ENCODE assay signal across 2 cellular contexts in the genomic region with DNA sequence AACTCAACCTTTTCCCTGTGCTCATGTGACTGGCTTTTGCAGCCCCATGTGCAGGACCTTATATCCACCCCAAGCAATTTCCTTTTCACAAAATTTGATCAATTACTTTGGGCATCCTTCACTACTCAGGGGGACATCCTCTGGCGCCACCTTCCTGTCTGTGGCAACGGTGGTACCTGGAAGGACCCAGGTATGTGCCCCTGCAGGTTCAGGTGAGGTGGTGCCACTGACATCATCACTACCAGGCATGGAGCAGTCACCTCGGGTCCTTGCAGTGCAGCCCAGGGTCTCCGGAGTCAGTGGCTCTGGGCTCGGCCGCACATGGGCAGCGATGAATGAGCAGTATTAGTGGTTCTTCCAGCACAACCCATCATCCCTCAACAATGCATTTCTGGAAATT.
A peak's percentile ranks its signal among the peaks of the same experiment; 100 is the strongest.
TF ChIP-seq lines count a peak whose summit lies in the region.

No MANE protein-coding gene starts in this region.

TF ChIP-seq in HCT116, 20 proteins besides CTCF, POLR2A, EP300 and RAD21:
- TF ChIP-seq SIN3A (IDR thresholded peaks at IDR 0.05; ENCODE audit: low read depth) (no peak), CEBPB (IDR thresholded peaks at IDR 0.05; ENCODE audit: low read depth) (no peak), POLR2AphosphoS5 (IDR thresholded peaks at IDR 0.05; ENCODE audit: low read depth, low read length) (no peak), SRF (IDR thresholded peaks at IDR 0.05; ENCODE audit: low read depth) (no peak), FOSL1 (IDR thresholded peaks at IDR 0.05; ENCODE audit: low read depth) (no peak), CBX3 (IDR thresholded peaks at IDR 0.05; ENCODE audit: low read depth) (no peak)
- TF ChIP-seq, protein P1, sequence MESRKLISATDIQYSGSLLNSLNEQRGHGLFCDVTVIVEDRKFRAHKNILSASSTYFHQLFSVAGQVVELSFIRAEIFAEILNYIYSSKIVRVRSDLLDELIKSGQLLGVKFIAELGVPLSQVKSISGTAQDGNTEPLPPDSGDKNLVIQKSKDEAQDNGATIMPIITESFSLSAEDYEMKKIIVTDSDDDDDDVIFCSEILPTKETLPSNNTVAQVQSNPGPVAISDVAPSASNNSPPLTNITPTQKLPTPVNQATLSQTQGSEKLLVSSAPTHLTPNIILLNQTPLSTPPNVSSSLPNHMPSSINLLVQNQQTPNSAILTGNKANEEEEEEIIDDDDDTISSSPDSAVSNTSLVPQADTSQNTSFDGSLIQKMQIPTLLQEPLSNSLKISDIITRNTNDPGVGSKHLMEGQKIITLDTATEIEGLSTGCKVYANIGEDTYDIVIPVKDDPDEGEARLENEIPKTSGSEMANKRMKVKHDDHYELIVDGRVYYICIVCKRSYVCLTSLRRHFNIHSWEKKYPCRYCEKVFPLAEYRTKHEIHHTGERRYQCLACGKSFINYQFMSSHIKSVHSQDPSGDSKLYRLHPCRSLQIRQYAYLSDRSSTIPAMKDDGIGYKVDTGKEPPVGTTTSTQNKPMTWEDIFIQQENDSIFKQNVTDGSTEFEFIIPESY (IDR thresholded peaks at IDR 0.05; ENCODE audit: extremely low read depth, insufficient replicate concordance, low read length) = no peak
- TF ChIP-seq, protein P2, sequence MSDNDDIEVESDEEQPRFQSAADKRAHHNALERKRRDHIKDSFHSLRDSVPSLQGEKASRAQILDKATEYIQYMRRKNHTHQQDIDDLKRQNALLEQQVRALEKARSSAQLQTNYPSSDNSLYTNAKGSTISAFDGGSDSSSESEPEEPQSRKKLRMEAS (IDR thresholded peaks at IDR 0.05) = no peak
- TF ChIP-seq, protein P3, sequence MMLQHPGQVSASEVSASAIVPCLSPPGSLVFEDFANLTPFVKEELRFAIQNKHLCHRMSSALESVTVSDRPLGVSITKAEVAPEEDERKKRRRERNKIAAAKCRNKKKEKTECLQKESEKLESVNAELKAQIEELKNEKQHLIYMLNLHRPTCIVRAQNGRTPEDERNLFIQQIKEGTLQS (IDR thresholded peaks at IDR 0.05) = no peak

TF ChIP-seq in H1, 55 proteins besides CTCF, POLR2A, EP300 and RAD21:
- TF ChIP-seq TEAD4 (IDR thresholded peaks at IDR 0.05; ENCODE audit: low read depth, low read length) (peak; percentile 76; the same call in 1 of the 2 replicates), SIN3A (conservative IDR thresholded peaks at IDR 0.05 in 1 of 2, IDR thresholded peaks at IDR 0.05 in 1 of 2; ENCODE audit: low read depth in 1 of 2, low read length in 2 of 2) (0 out of 4 replicates have a peak, but pooled peaks of 1 of the 2 experiments have one; percentile 47), RXRA (IDR thresholded peaks at IDR 0.05; ENCODE audit: insufficient read depth, low read depth, low read length) (no peak), CREB1 (IDR thresholded peaks at IDR 0.05) (peak; percentile 82), CEBPB (IDR thresholded peaks at IDR 0.05; ENCODE audit: low read depth, low read length) (0 out of 2 replicates have a peak, but pooled peaks have one; percentile 3), CBX8 (IDR thresholded peaks at IDR 0.05; ENCODE audit: borderline replicate concordance, low read depth, low read length) (no peak), YY1 (IDR thresholded peaks at IDR 0.05; ENCODE audit: low read depth, low read length) (0 out of 2 replicates have a peak, but pooled peaks have one; percentile 26), KDM1A (IDR thresholded peaks at IDR 0.05; ENCODE audit: borderline replicate concordance, low read length) (no peak), JUN (IDR thresholded peaks at IDR 0.05; ENCODE audit: low read depth, low read length) (no peak), JUND (IDR thresholded peaks at IDR 0.05; ENCODE audit: low read length) (peak; percentile 79)
- TF ChIP-seq, protein P4, sequence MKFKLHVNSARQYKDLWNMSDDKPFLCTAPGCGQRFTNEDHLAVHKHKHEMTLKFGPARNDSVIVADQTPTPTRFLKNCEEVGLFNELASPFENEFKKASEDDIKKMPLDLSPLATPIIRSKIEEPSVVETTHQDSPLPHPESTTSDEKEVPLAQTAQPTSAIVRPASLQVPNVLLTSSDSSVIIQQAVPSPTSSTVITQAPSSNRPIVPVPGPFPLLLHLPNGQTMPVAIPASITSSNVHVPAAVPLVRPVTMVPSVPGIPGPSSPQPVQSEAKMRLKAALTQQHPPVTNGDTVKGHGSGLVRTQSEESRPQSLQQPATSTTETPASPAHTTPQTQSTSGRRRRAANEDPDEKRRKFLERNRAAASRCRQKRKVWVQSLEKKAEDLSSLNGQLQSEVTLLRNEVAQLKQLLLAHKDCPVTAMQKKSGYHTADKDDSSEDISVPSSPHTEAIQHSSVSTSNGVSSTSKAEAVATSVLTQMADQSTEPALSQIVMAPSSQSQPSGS (IDR thresholded peaks at IDR 0.05; ENCODE audit: low read length) = peak; percentile 71; the same call in 1 of the 2 replicates
- TF ChIP-seq, protein P2 (IDR thresholded peaks at IDR 0.05) = peak; percentile 20; the same call in 1 of the 2 replicates
